Comparison of ENCODE assay signal across 1 cellular context in the genomic region with DNA sequence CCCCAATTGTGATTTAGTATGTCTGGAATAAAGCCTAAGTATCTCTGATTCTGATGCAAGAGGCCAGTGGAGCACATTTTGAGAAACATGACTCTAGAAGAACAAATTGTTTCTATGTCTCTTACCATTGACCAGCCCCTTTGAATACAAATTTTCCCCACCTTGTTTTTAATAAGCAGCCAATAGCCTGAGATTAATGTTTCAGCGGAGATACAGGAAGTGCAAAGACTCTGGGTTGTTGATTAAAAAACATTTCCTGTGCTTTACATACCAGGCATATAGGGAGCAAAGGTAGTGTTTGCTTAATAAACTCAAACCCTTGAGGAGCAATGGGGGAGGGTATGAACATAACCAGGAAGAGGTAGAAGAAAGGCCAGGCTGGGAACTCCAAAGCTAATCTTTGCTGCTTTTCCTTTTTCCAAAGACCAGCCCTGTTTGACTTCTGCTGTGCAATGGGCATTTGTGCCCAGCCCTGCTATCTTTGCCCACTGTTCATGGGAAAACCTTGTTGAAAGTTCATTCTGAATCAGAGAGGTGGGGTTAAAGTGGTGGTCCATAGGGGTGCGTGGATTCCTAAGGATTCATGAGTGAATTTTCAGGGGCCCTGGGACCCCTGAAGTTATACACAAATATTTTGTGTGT.
TF ChIP-seq lines count a peak whose summit lies in the region.

No MANE protein-coding gene starts in this region.

TF ChIP-seq in HepG2, 621 proteins besides CTCF, POLR2A, EP300 and RAD21 (continued from another document and continues in another):
- TF ChIP-seq, protein P1, sequence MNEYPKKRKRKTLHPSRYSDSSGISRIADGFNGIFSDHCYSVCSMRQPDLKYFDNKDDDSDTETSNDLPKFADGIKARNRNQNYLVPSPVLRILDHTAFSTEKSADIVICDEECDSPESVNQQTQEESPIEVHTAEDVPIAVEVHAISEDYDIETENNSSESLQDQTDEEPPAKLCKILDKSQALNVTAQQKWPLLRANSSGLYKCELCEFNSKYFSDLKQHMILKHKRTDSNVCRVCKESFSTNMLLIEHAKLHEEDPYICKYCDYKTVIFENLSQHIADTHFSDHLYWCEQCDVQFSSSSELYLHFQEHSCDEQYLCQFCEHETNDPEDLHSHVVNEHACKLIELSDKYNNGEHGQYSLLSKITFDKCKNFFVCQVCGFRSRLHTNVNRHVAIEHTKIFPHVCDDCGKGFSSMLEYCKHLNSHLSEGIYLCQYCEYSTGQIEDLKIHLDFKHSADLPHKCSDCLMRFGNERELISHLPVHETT (CRISPR knock-in tag; conservative IDR thresholded peaks at IDR 0.05), result peak; percentile 56; the same call in 1 of the 2 replicates
- TF ChIP-seq FOXK1 (CRISPR knock-in tag; IDR thresholded peaks at IDR 0.05; ENCODE audit: borderline replicate concordance, low read depth), result peak; percentile 83; the same call in 1 of the 2 replicates
- TF ChIP-seq, protein P2, sequence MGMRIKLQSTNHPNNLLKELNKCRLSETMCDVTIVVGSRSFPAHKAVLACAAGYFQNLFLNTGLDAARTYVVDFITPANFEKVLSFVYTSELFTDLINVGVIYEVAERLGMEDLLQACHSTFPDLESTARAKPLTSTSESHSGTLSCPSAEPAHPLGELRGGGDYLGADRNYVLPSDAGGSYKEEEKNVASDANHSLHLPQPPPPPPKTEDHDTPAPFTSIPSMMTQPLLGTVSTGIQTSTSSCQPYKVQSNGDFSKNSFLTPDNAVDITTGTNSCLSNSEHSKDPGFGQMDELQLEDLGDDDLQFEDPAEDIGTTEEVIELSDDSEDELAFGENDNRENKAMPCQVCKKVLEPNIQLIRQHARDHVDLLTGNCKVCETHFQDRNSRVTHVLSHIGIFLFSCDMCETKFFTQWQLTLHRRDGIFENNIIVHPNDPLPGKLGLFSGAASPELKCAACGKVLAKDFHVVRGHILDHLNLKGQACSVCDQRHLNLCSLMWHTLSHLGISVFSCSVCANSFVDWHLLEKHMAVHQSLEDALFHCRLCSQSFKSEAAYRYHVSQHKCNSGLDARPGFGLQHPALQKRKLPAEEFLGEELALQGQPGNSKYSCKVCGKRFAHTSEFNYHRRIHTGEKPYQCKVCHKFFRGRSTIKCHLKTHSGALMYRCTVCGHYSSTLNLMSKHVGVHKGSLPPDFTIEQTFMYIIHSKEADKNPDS (CRISPR knock-in tag; IDR thresholded peaks at IDR 0.05), result no peak
- no peak for TF ChIP-seq NFIB (CRISPR knock-in tag; IDR thresholded peaks at IDR 0.05; ENCODE audit: borderline replicate concordance)
- TF ChIP-seq BORCS8-MEF2B (CRISPR knock-in tag; IDR thresholded peaks at IDR 0.05), result no peak
- TF ChIP-seq, protein P3, sequence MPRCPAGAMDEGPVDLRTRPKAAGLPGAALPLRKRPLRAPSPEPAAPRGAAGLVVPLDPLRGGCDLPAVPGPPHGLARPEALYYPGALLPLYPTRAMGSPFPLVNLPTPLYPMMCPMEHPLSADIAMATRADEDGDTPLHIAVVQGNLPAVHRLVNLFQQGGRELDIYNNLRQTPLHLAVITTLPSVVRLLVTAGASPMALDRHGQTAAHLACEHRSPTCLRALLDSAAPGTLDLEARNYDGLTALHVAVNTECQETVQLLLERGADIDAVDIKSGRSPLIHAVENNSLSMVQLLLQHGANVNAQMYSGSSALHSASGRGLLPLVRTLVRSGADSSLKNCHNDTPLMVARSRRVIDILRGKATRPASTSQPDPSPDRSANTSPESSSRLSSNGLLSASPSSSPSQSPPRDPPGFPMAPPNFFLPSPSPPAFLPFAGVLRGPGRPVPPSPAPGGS (CRISPR knock-in tag; IDR thresholded peaks at IDR 0.05), result 0 out of 2 replicates have a peak, but pooled peaks have one; percentile 37
- 0 out of 2 replicates have a peak, but pooled peaks have one; percentile 21 for TF ChIP-seq ARNT2 (CRISPR knock-in tag; IDR thresholded peaks at IDR 0.05; ENCODE audit: low read depth)
- TF ChIP-seq ZMYM3 (CRISPR knock-in tag; IDR thresholded peaks at IDR 0.05), result peak; percentile 53; the same call in 1 of the 2 replicates
- 0 out of 2 replicates have a peak, but pooled peaks have one; percentile 59 for TF ChIP-seq RORA (CRISPR knock-in tag; IDR thresholded peaks at IDR 0.05)
- no peak for TF ChIP-seq ZNF234 (CRISPR knock-in tag; conservative IDR thresholded peaks at IDR 0.05)
- TF ChIP-seq FOXC1 (CRISPR knock-in tag; IDR thresholded peaks at IDR 0.05; ENCODE audit: borderline replicate concordance), result 0 out of 2 replicates have a peak, but pooled peaks have one; percentile 17
- no peak for TF ChIP-seq LCORL (IDR thresholded peaks at IDR 0.05)
- TF ChIP-seq LCORL (CRISPR knock-in tag; IDR thresholded peaks at IDR 0.05), result peak; percentile 39; the same call in 1 of the 2 replicates
- TF ChIP-seq, protein P4, sequence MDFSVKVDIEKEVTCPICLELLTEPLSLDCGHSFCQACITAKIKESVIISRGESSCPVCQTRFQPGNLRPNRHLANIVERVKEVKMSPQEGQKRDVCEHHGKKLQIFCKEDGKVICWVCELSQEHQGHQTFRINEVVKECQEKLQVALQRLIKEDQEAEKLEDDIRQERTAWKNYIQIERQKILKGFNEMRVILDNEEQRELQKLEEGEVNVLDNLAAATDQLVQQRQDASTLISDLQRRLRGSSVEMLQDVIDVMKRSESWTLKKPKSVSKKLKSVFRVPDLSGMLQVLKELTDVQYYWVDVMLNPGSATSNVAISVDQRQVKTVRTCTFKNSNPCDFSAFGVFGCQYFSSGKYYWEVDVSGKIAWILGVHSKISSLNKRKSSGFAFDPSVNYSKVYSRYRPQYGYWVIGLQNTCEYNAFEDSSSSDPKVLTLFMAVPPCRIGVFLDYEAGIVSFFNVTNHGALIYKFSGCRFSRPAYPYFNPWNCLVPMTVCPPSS (IDR thresholded peaks at IDR 0.05), result no peak
- peak; percentile 88 for TF ChIP-seq ZNF331 (CRISPR knock-in tag; IDR thresholded peaks at IDR 0.05)
- peak; percentile 48; the same call in 1 of the 2 replicates for TF ChIP-seq ONECUT2 (CRISPR knock-in tag; IDR thresholded peaks at IDR 0.05)
- TF ChIP-seq NCOA1 (CRISPR knock-in tag; IDR thresholded peaks at IDR 0.05), result peak; percentile 59; the same call in 1 of the 2 replicates
- peak; percentile 96 for TF ChIP-seq SATB2 (CRISPR knock-in tag; IDR thresholded peaks at IDR 0.05)
- TF ChIP-seq, protein P5, sequence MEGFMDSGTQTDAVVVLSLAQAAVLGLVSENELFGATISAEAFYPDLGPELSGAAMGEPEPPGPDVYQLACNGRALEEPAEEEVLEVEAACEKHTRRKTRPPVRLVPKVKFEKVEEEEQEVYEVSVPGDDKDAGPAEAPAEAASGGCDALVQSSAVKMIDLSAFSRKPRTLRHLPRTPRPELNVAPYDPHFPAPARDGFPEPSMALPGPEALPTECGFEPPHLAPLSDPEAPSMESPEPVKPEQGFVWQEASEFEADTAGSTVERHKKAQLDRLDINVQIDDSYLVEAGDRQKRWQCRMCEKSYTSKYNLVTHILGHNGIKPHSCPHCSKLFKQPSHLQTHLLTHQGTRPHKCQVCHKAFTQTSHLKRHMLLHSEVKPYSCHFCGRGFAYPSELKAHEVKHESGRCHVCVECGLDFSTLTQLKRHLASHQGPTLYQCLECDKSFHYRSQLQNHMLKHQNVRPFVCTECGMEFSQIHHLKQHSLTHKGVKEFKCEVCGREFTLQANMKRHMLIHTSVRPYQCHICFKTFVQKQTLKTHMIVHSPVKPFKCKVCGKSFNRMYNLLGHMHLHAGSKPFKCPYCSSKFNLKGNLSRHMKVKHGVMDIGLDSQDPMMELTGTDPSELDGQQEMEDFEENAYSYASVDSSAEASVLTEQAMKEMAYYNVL (CRISPR knock-in tag; IDR thresholded peaks at IDR 0.05; ENCODE audit: borderline replicate concordance), result peak; percentile 54; the same call in 1 of the 2 replicates
- TF ChIP-seq NFKB2 (CRISPR knock-in tag; IDR thresholded peaks at IDR 0.05; ENCODE audit: borderline replicate concordance), result no peak
- TF ChIP-seq NFKBIZ (CRISPR knock-in tag; IDR thresholded peaks at IDR 0.05), result peak; percentile 96
- TF ChIP-seq NFE2L1 (CRISPR knock-in tag; IDR thresholded peaks at IDR 0.05; ENCODE audit: borderline replicate concordance), result no peak
- TF ChIP-seq RXRB (CRISPR knock-in tag; IDR thresholded peaks at IDR 0.05; ENCODE audit: borderline replicate concordance), result peak; percentile 97
- TF ChIP-seq SP1 (IDR thresholded peaks at IDR 0.05), result no peak
- TF ChIP-seq SP1 (CRISPR knock-in tag; IDR thresholded peaks at IDR 0.05), result no peak
- TF ChIP-seq ZNF652 (CRISPR knock-in tag; IDR thresholded peaks at IDR 0.05; ENCODE audit: borderline replicate concordance, low read depth), result peak; percentile 61; the same call in 1 of the 2 replicates
- peak; percentile 89 for TF ChIP-seq GATA4 (IDR thresholded peaks at IDR 0.05; ENCODE audit: borderline replicate concordance, low read depth)
- peak; percentile 70 for TF ChIP-seq RFXAP (CRISPR knock-in tag; IDR thresholded peaks at IDR 0.05; ENCODE audit: borderline replicate concordance)
- no peak; the same call in 1 of the 2 replicates for TF ChIP-seq STAG1 (CRISPR knock-in tag; IDR thresholded peaks at IDR 0.05)
- no peak for TF ChIP-seq FOSL1 (CRISPR knock-in tag; IDR thresholded peaks at IDR 0.05; ENCODE audit: borderline replicate concordance)
- 0 out of 2 replicates have a peak, but pooled peaks have one; percentile 15 for TF ChIP-seq FOXK2 (IDR thresholded peaks at IDR 0.05)
- TF ChIP-seq, protein P6, sequence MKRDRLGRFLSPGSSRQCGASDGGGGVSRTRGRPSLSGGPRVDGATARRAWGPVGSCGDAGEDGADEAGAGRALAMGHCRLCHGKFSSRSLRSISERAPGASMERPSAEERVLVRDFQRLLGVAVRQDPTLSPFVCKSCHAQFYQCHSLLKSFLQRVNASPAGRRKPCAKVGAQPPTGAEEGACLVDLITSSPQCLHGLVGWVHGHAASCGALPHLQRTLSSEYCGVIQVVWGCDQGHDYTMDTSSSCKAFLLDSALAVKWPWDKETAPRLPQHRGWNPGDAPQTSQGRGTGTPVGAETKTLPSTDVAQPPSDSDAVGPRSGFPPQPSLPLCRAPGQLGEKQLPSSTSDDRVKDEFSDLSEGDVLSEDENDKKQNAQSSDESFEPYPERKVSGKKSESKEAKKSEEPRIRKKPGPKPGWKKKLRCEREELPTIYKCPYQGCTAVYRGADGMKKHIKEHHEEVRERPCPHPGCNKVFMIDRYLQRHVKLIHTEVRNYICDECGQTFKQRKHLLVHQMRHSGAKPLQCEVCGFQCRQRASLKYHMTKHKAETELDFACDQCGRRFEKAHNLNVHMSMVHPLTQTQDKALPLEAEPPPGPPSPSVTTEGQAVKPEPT (CRISPR knock-in tag; IDR thresholded peaks at IDR 0.05; ENCODE audit: low read depth), result no peak
- TF ChIP-seq, protein P7, sequence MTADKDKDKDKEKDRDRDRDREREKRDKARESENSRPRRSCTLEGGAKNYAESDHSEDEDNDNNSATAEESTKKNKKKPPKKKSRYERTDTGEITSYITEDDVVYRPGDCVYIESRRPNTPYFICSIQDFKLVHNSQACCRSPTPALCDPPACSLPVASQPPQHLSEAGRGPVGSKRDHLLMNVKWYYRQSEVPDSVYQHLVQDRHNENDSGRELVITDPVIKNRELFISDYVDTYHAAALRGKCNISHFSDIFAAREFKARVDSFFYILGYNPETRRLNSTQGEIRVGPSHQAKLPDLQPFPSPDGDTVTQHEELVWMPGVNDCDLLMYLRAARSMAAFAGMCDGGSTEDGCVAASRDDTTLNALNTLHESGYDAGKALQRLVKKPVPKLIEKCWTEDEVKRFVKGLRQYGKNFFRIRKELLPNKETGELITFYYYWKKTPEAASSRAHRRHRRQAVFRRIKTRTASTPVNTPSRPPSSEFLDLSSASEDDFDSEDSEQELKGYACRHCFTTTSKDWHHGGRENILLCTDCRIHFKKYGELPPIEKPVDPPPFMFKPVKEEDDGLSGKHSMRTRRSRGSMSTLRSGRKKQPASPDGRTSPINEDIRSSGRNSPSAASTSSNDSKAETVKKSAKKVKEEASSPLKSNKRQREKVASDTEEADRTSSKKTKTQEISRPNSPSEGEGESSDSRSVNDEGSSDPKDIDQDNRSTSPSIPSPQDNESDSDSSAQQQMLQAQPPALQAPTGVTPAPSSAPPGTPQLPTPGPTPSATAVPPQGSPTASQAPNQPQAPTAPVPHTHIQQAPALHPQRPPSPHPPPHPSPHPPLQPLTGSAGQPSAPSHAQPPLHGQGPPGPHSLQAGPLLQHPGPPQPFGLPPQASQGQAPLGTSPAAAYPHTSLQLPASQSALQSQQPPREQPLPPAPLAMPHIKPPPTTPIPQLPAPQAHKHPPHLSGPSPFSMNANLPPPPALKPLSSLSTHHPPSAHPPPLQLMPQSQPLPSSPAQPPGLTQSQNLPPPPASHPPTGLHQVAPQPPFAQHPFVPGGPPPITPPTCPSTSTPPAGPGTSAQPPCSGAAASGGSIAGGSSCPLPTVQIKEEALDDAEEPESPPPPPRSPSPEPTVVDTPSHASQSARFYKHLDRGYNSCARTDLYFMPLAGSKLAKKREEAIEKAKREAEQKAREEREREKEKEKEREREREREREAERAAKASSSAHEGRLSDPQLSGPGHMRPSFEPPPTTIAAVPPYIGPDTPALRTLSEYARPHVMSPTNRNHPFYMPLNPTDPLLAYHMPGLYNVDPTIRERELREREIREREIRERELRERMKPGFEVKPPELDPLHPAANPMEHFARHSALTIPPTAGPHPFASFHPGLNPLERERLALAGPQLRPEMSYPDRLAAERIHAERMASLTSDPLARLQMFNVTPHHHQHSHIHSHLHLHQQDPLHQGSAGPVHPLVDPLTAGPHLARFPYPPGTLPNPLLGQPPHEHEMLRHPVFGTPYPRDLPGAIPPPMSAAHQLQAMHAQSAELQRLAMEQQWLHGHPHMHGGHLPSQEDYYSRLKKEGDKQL (CRISPR knock-in tag; IDR thresholded peaks at IDR 0.05; ENCODE audit: low read depth), result peak; percentile 63; the same call in 1 of the 2 replicates
- TF ChIP-seq FOXA1 (IDR thresholded peaks at IDR 0.05), result 0 out of 2 replicates have a peak, but pooled peaks have one; percentile 39
- TF ChIP-seq FOXA1 (CRISPR knock-in tag; IDR thresholded peaks at IDR 0.05), result peak; percentile 96
- peak; percentile 97 for TF ChIP-seq FOXO1 (CRISPR knock-in tag; IDR thresholded peaks at IDR 0.05)
- no peak for TF ChIP-seq ZFAT (CRISPR knock-in tag; conservative IDR thresholded peaks at IDR 0.05)
- TF ChIP-seq ISL2 (CRISPR knock-in tag; IDR thresholded peaks at IDR 0.05), result peak; percentile 97
- peak; percentile 82 for TF ChIP-seq MEF2D (CRISPR knock-in tag; IDR thresholded peaks at IDR 0.05)
- TF ChIP-seq ZNF317 (CRISPR knock-in tag; IDR thresholded peaks at IDR 0.05), result peak; percentile 23; the same call in 1 of the 2 replicates
- no peak for TF ChIP-seq ARHGAP35 (CRISPR knock-in tag; IDR thresholded peaks at IDR 0.05; ENCODE audit: borderline replicate concordance)
